Comparison of ENCODE assay signal across 13 cellular contexts in the genomic region with DNA sequence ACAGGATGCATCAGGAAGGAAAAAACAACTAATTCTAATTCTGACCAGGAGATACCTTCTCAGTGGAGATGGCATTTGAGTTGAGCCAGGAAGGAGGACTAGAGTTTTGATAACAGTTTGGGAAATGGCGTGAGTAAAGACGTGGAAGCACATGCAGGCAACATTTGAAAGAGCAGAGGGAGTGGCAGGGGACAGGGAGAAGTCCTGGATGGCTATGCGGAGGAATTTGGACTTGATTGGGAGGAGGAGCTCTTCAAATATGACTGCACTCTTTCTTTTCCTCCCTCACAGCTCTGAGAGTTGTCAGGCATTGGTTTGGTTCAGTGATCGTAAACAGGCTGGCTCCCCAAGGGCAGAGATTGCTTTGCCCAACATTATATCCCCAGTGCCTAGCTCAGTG.
A peak's percentile ranks its signal among the peaks of the same experiment; 100 is the strongest.
DNase-seq lines count a peak whose midpoint lies in the region; ATAC-seq and TF ChIP-seq lines count a peak whose summit lies in the region.
"Had no signal": no experiment of that assay in that cellular context is flagged by ENCODE, and none has a peak within 500 bp of the region (broad histone marks: within the 10 kb centered on the region; RNA-seq: fewer than 3 reads in every experiment).

No MANE protein-coding gene starts in this region.

- H3K9me3 Mint-ChIP-seq in H9 (no peaks in the 10 kb centered on the region), glutamatergic neuron (ENCODE audit: unreplicated experiment) (peaks cover 3% of the 10 kb centered on the region)
- H3K9me3 Mint-ChIP-seq: CD4-positive, CD25-positive, alpha-beta regulatory T cell had no signal

- dilution Hi-C loops in IMR-90 (cut with HindIII; ENCODE audit: low sequenced_read_pairs, unreplicated experiment), result loop anchor here (25.0 kb wide), 1 partner anchor 473 kb away; the partner anchor contains the start of gene CLEC3B

- H3K14ac ChIP-seq in H9 (ENCODE audit: insufficient read depth, low read length), result no peak overlapping the region
- no peak overlapping the region for H3K14ac ChIP-seq in IMR-90 (replicated peaks; ENCODE audit: low read depth, low read length)

- in situ Hi-C loops in IMR-90 (cut with MboI; ENCODE audit: low sequenced_read_pairs), result loop anchor here (5.0 to 10.0 kb wide), 3 partner anchors 147 to 564 kb away; no protein-coding TSS in a partner anchor

- H3K4me2 ChIP-seq in H9 (ENCODE audit: insufficient read depth, insufficient read length, low read length) (no peak overlapping the region), IMR-90 (ENCODE audit: low read depth, low read length) (no peak overlapping the region)
- H3K4me2 ChIP-seq: KMS-11 had no signal

- H3K4me1 Mint-ChIP-seq in H9 (peaks cover 0 to 7% of the 10 kb centered on the region in 2 experiments; a peak in 2 of 4 replicates), glutamatergic neuron (ENCODE audit: low read depth, unreplicated experiment) (peaks cover 5% of the 10 kb centered on the region)

- no peaks in the 10 kb centered on the region for H3K79me1 ChIP-seq in H9 (ENCODE audit: insufficient read depth, low read depth, low read length, poor library complexity, severe bottlenecking)
- 0 out of 4 replicates have a peak, but pooled peaks cover 2 to 7% of the 10 kb centered on the region in 2 experiments for H3K79me1 ChIP-seq in IMR-90 (ENCODE audit: low read depth in 1 of 2, low read length in 2 of 2)

- DNase-seq in H9 (no peak), IMR-90 (no peak), glutamatergic neuron (no peak), mucosa of descending colon (no peak), heart left ventricle (no peak), Peyer's patch (no peak), iPS-NIHi11 (ENCODE audit: low spot score) (no peak)
- DNase-seq: NCI-H1105 treated with DMSO at 0.1 percent for 48 hours, NCI-H2029 treated with DMSO at 0.1 percent for 48 hours, NCI-H524 treated with DMSO at 0.1 percent for 48 hours, NCI-H82 had no signal

- H3K27ac ChIP-seq in H9 (ENCODE audit: insufficient read length, low read depth, low read length) (no peak overlapping the region), IMR-90 (ENCODE audit: insufficient read depth, low read length) (no peak overlapping the region), heart left ventricle (no peak overlapping the region), Peyer's patch (no peak overlapping the region)
- H3K27ac ChIP-seq: KMS-11 had no signal

- peaks cover 9% of the 10 kb centered on the region for H3K9me1 ChIP-seq in IMR-90 (ENCODE audit: insufficient read depth, low read length)

- POLR2A ChIA-PET in IMR-90 (lab: Charles Lee; ENCODE audit: unreplicated experiment), result no interaction called here

- no peak overlapping the region for H3K4me3 ChIP-seq in IMR-90 (ENCODE audit: insufficient read depth, low read depth, low read length)
- H3K4me3 ChIP-seq in mucosa of descending colon, result no peak overlapping the region
- no peak overlapping the region for H3K4me3 ChIP-seq in heart left ventricle
- H3K4me3 ChIP-seq in Peyer's patch, result no peak overlapping the region

- H3K23ac ChIP-seq in H9 (ENCODE audit: insufficient read length, low read depth, low read length) (no peak overlapping the region), IMR-90 (ENCODE audit: low read depth, low read length) (peak overlapping the region; percentile 10; the same call in 1 of the 2 replicates)

- H3K18ac ChIP-seq in H9 (ENCODE audit: insufficient read length, low read depth, low read length), result no peak overlapping the region
- H3K18ac ChIP-seq in IMR-90 (ENCODE audit: low read depth, low read length), result 0 out of 2 replicates have a peak overlapping the region, but pooled peaks have one; percentile 20

- H2AK5ac ChIP-seq in H9 (ENCODE audit: insufficient read length, low read length) (no peak overlapping the region), IMR-90 (ENCODE audit: low read depth, low read length) (peak overlapping the region; percentile 72)

- CTCF ChIA-PET in IMR-90 (lab: Yijun Ruan, JAX), result interaction anchor here (1.1 kb wide), 1 partner anchor 57 kb away, joined by 3 read pairs; no protein-coding TSS in a partner anchor

- H3K9me3 ChIP-seq in H9 (ENCODE audit: control insufficient read depth, low read depth, low read length), result no peaks in the 10 kb centered on the region
- H3K9me3 ChIP-seq in IMR-90 (ENCODE audit: control insufficient read depth, insufficient read depth, low read length), result no peaks in the 10 kb centered on the region
- no peaks in the 10 kb centered on the region for H3K9me3 ChIP-seq in mucosa of descending colon
- H3K9me3 ChIP-seq in heart left ventricle, result no peaks in the 10 kb centered on the region
- no peaks in the 10 kb centered on the region for H3K9me3 ChIP-seq in Peyer's patch

- H3K27ac Mint-ChIP-seq in H9 (peak overlapping the region; percentile 3 to 48 (median 36); a peak in 5 of 7 replicates), glutamatergic neuron (ENCODE audit: unreplicated experiment) (peak overlapping the region; percentile 71)
- H3K27ac Mint-ChIP-seq: CD4-positive, CD25-positive, alpha-beta regulatory T cell had no signal

- H3K9ac ChIP-seq in H9 (ENCODE audit: extremely low read depth, insufficient read length, low read length), result no peak overlapping the region
- H3K9ac ChIP-seq in IMR-90 (ENCODE audit: low read depth, low read length), result 0 out of 2 replicates have a peak overlapping the region, but pooled peaks have one; percentile 4
- H3K9ac ChIP-seq: KMS-11 had no signal

- no TSS peak for BruUV-seq in IMR-90 (replicated peaks; lab: Mats Ljungman, UMichigan)

- no peaks in the 10 kb centered on the region for H3K79me2 ChIP-seq in H9 (ENCODE audit: insufficient read depth, low read length)

- H2BK120ac ChIP-seq in H9 (ENCODE audit: low read depth, low read length, poor library complexity, severe bottlenecking) (no peak overlapping the region), IMR-90 (ENCODE audit: low read depth, low read length) (peak overlapping the region; percentile 71)

- H2AFZ ChIP-seq in H9 (ENCODE audit: low read length), result no peak overlapping the region
- H2AFZ ChIP-seq in IMR-90 (replicated peaks; ENCODE audit: low read length, poor library complexity), result no peak overlapping the region

- no peak for ATAC-seq in IMR-90 (ENCODE audit: low read depth)
- ATAC-seq in mucosa of descending colon, result peak; percentile 31
- no peak for ATAC-seq in heart left ventricle

- H3K36me3 ChIP-seq in IMR-90 (ENCODE audit: control insufficient read depth, insufficient read depth, low read length), result peaks cover 7% of the 10 kb centered on the region
- no peaks in the 10 kb centered on the region for H3K36me3 ChIP-seq in mucosa of descending colon (ENCODE audit: low read depth)
- H3K36me3 ChIP-seq in heart left ventricle, result peaks cover 0 to 26% (median 10%) of the 10 kb centered on the region in 9 donors
- H3K36me3 ChIP-seq in Peyer's patch, result peaks cover 0 to 15% (median 0%) of the 10 kb centered on the region in 3 donors

- no peak overlapping the region for H4K5ac ChIP-seq in H9 (ENCODE audit: insufficient read length, low read depth, low read length)
- H4K5ac ChIP-seq in IMR-90 (ENCODE audit: low read depth, low read length), result peak overlapping the region; percentile 35

- TF ChIP-seq POLR2A in IMR-90 (IDR thresholded peaks at IDR 0.05; ENCODE audit: low read depth, low read length), result no peak
- no peak for TF ChIP-seq POLR2A in heart left ventricle (IDR thresholded peaks at IDR 0.05)
- no peak for TF ChIP-seq POLR2A in Peyer's patch (IDR thresholded peaks at IDR 0.05)

- H3K27me3 Mint-ChIP-seq in H9 (ENCODE audit: low read depth) (no peaks in the 10 kb centered on the region), glutamatergic neuron (ENCODE audit: unreplicated experiment) (peaks cover 2% of the 10 kb centered on the region)
- H3K27me3 Mint-ChIP-seq: CD4-positive, CD25-positive, alpha-beta regulatory T cell had no signal

- no peak for TF ChIP-seq RAD21 in IMR-90 (IDR thresholded peaks at IDR 0.05; ENCODE audit: low read length)

- WGBS in H9 (ENCODE audit: extremely low coverage, insufficient read length, low lambda C conversion rate), result no CpG with 5 or more reads among the region's 4 CpGs
- no CpG with 5 or more reads among the region's 4 CpGs for WGBS in IMR-90 (ENCODE audit: extremely low coverage in 2 of 2, insufficient read length in 1 of 2), 2 experiments
- WGBS in heart left ventricle, 4 donors, result 74 to 83% (median 76%) methylated on average over 4 of the region's 4 CpGs

- H2BK20ac ChIP-seq in H9 (ENCODE audit: low read depth, low read length, poor library complexity, severe bottlenecking), result no peak overlapping the region
- H2BK20ac ChIP-seq in IMR-90 (ENCODE audit: low read depth, low read length), result peak overlapping the region; percentile 31

- no peak overlapping the region for H3T11ph ChIP-seq in H9 (ENCODE audit: low read length)

- H4K8ac ChIP-seq in H9 (replicated peaks; ENCODE audit: insufficient read length, low read depth, low read length) (no peak overlapping the region), IMR-90 (ENCODE audit: low read depth in 2 of 2, low read length in 2 of 2) (peak overlapping the region in 1 of 2 experiments; percentile 28; a peak in 2 of 4 replicates)

- H3K27me3 ChIP-seq in H9 (ENCODE audit: insufficient read depth, low read length), result no peaks in the 10 kb centered on the region
- no peaks in the 10 kb centered on the region for H3K27me3 ChIP-seq in IMR-90 (ENCODE audit: control insufficient read depth, insufficient read depth, low read length)
- no peaks in the 10 kb centered on the region for H3K27me3 ChIP-seq in heart left ventricle
- no peaks in the 10 kb centered on the region for H3K27me3 ChIP-seq in Peyer's patch

- H3K56ac ChIP-seq in H9 (ENCODE audit: insufficient read length, low read depth, low read length) (no peak overlapping the region), IMR-90 (ENCODE audit: extremely low read depth, insufficient read depth, low read length) (no peak overlapping the region)

- H2BK5ac ChIP-seq in H9 (ENCODE audit: insufficient read length, low read length), result no peak overlapping the region
- H2BK5ac ChIP-seq in IMR-90 (ENCODE audit: low read depth, low read length, poor library complexity, severe bottlenecking), result no peak overlapping the region

- no peak overlapping the region for H4K91ac ChIP-seq in H9 (ENCODE audit: insufficient read length, low read depth, low read length)
- peak overlapping the region; percentile 26; the same call in 1 of the 2 replicates for H4K91ac ChIP-seq in IMR-90 (ENCODE audit: insufficient read depth, low read depth, low read length)

- H2BK12ac ChIP-seq in H9 (ENCODE audit: insufficient read length, low read depth, low read length), result peak overlapping the region; percentile 96

- H4K20me1 ChIP-seq in H9 (ENCODE audit: control insufficient read depth, insufficient read depth, insufficient read length) (no peaks in the 10 kb centered on the region), IMR-90 (ENCODE audit: insufficient read depth, low read length) (peaks cover 4% of the 10 kb centered on the region; the same call in 1 of the 2 replicates)

- no peak for TF ChIP-seq CTCF in H9 (conservative IDR thresholded peaks at IDR 0.05)
- TF ChIP-seq CTCF in IMR-90 (conservative IDR thresholded peaks at IDR 0.05; ENCODE audit: low read depth, low read length), result no peak
- TF ChIP-seq CTCF in glutamatergic neuron (IDR thresholded peaks at IDR 0.05; ENCODE audit: partially characterized antibody, unreplicated experiment), result no peak
- no peak for TF ChIP-seq CTCF in mucosa of descending colon (IDR thresholded peaks at IDR 0.05)
- TF ChIP-seq CTCF in heart left ventricle (IDR thresholded peaks at IDR 0.05), result no peak
- TF ChIP-seq CTCF in Peyer's patch (IDR thresholded peaks at IDR 0.05), result no peak

- H3K4ac ChIP-seq in H9 (ENCODE audit: low read depth, low read length), result no peak overlapping the region
- H3K4ac ChIP-seq in IMR-90 (ENCODE audit: low read depth, low read length), result peak overlapping the region; percentile 63

- no peak overlapping the region for H2AK9ac ChIP-seq in IMR-90 (replicated peaks; ENCODE audit: low read depth, low read length, poor library complexity)

- intact Hi-C loops in IMR-90 (cut with micrococcal nuclease), result loop anchor here (2.0 to 5.0 kb wide), 3 partner anchors 82 to 317 kb away; no protein-coding TSS in a partner anchor
- intact Hi-C loops in mucosa of descending colon (cut with DNase I, micrococcal nuclease), result loop anchor here (2.0 to 5.0 kb wide), 2 partner anchors 146 to 147 kb away; no protein-coding TSS in a partner anchor
- intact Hi-C loops in heart left ventricle (cut with DNase I), result loop anchor here in 9 of 10 donors (2.0 to 10.0 kb wide), 7 partner anchors 42 to 324 kb away; partner anchors contain the start of gene LIMD1 (in 6 of the 9)

- no peak overlapping the region for H3K4me3 Mint-ChIP-seq in H9
- no peak overlapping the region for H3K4me3 Mint-ChIP-seq in glutamatergic neuron (ENCODE audit: unreplicated experiment)
- H3K4me3 Mint-ChIP-seq: CD4-positive, CD25-positive, alpha-beta regulatory T cell had no signal

- H2BK15ac ChIP-seq in H9 (ENCODE audit: low read depth, low read length), result no peak overlapping the region; the same call in 1 of the 2 replicates
- H2BK15ac ChIP-seq in IMR-90 (ENCODE audit: low read depth, low read length), result peak overlapping the region; percentile 1; the same call in 1 of the 3 replicates

- H3K4me1 ChIP-seq in H9 (ENCODE audit: insufficient read depth, low read length) (peaks cover 21% of the 10 kb centered on the region), IMR-90 (ENCODE audit: control insufficient read depth, insufficient read depth, low read length) (peaks cover 29% of the 10 kb centered on the region), mucosa of descending colon (ENCODE audit: low read depth) (peaks cover 13% of the 10 kb centered on the region), heart left ventricle (peaks cover 0 to 15% (median 2%) of the 10 kb centered on the region in 12 donors), Peyer's patch (no peaks in the 10 kb centered on the region)

- no peaks in the 10 kb centered on the region for H3K23me2 ChIP-seq in H9 (ENCODE audit: insufficient read length, low read depth, low read length, poor library complexity, severe bottlenecking)

- H3K36me3 Mint-ChIP-seq in H9 (ENCODE audit: insufficient read depth in 1 of 3, low read depth in 3 of 3) (peaks cover 9 to 30% (median 19%) of the 10 kb centered on the region in 3 experiments; a peak in 6 of 7 replicates), glutamatergic neuron (ENCODE audit: unreplicated experiment) (peaks cover 12% of the 10 kb centered on the region)
